10 cellular contexts compared by ENCODE assay signal in the genomic region with DNA sequence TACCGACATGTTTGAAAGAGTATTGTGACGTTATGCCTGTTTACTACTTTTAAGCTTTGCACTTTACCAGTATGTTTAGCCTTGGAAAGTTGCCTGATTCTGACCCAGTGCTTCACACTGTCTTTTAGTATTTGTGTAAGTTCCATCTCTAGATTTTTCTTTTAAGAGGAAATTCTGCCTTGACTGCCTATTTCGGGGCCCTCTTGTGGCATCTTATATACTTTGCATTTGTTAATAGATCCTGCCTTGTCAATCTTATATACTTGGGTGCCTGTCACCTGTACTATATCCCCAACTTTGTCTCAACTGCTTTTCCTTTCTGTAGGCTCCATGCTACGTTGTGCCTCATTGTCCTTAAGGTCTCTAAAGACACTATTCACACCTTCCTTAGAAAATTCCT.
A peak's percentile ranks its signal among the peaks of the same experiment; 100 is the strongest.
DNase-seq lines count a peak whose midpoint lies in the region; ATAC-seq and TF ChIP-seq lines count a peak whose summit lies in the region.
"Had no signal": no experiment of that assay in that cellular context is flagged by ENCODE, and none has a peak within 500 bp of the region (broad histone marks: within the 10 kb centered on the region; RNA-seq: fewer than 3 reads in every experiment).

No MANE protein-coding gene starts in this region.

- no peak overlapping the region for H3K4me3 ChIP-seq in neuronal stem cell (ENCODE audit: low read length in 2 of 2)

- H3K23ac ChIP-seq in neuronal stem cell (ENCODE audit: low read depth, low read length, poor library complexity): no peak overlapping the region

- TF ChIP-seq CTCF in WTC11 (IDR thresholded peaks at IDR 0.05) (0 out of 2 replicates have a peak, but pooled peaks have one; percentile 21), nephron progenitor cell (IDR thresholded peaks at IDR 0.05) (peak; percentile 30), CD14-positive monocyte (IDR thresholded peaks at IDR 0.05) (no peak)

- H3K27ac ChIP-seq in neuronal stem cell (replicated peaks; ENCODE audit: low read length): no peak overlapping the region
- H3K27ac ChIP-seq: parathyroid adenoma had no signal

- peaks cover 30% of the 10 kb centered on the region for H3K4me1 Mint-ChIP-seq in WTC11
- H3K4me1 Mint-ChIP-seq in nephron progenitor cell: no peaks in the 10 kb centered on the region
- no peaks in the 10 kb centered on the region for H3K4me1 Mint-ChIP-seq in CD14-positive monocyte

- WGBS in neuronal stem cell (ENCODE audit: extremely low coverage in 2 of 2, insufficient read length in 2 of 2, insufficient replicate concordance in 1 of 2), 2 donors: no CpG with 5 or more reads among the region's 4 CpGs

- H3K27me3 Mint-ChIP-seq in WTC11 (ENCODE audit: low read depth) (no peaks in the 10 kb centered on the region), nephron progenitor cell (ENCODE audit: low read depth, poor library complexity) (no peaks in the 10 kb centered on the region), CD14-positive monocyte (ENCODE audit: low read depth in 3 of 3) (no peaks in the 10 kb centered on the region)

- no peak overlapping the region for H3K9ac ChIP-seq in neuronal stem cell (ENCODE audit: low read depth, low read length, poor library complexity)
- H3K9ac ChIP-seq: parathyroid adenoma had no signal

- no peak overlapping the region for H3K4me2 ChIP-seq in neuronal stem cell (ENCODE audit: insufficient read depth, low read length, poor library complexity, severe bottlenecking)

- no peaks in the 10 kb centered on the region for H3K79me1 ChIP-seq in neuronal stem cell (ENCODE audit: low read depth, low read length)

- H3K4me3 Mint-ChIP-seq in WTC11 (no peak overlapping the region), nephron progenitor cell (no peak overlapping the region), CD14-positive monocyte (no peak overlapping the region)

- H4K91ac ChIP-seq in neuronal stem cell (ENCODE audit: low read depth, low read length, poor library complexity): no peak overlapping the region

- no peak overlapping the region for H4K8ac ChIP-seq in neuronal stem cell (ENCODE audit: low read depth, low read length)

- DNase-seq in NCI-H1694 treated with DMSO at 0.1 percent for 48 hours (lab: John Stamatoyannopoulos, UW) (peak; percentile 12), NCI-H1694 (lab: John Stamatoyannopoulos, UW) (no peak), Kasumi-1 (lab: John Stamatoyannopoulos, UW) (peak; percentile 71 to 73), WTC11 (ENCODE audit: low spot score) (no peak), nephron progenitor cell (no peak), neuronal stem cell (ENCODE audit: low spot score) (no peak), CD14-positive monocyte (ENCODE audit: low spot score) (no peak), GM19240 (ENCODE audit: insufficient read length, low spot score) (no peak)
- DNase-seq: NK-92 treated with Interleukin-12 subunit alpha and Interleukin-12 subunit beta, amount 100 ng/mL, for 24 hours had no signal

- H3K9me3 Mint-ChIP-seq in WTC11 (peaks cover 11% of the 10 kb centered on the region), nephron progenitor cell (no peaks in the 10 kb centered on the region), CD14-positive monocyte (peaks cover 0 to 4% (median 0%) of the 10 kb centered on the region in 7 donors)

- H3K36me3 ChIP-seq in neuronal stem cell (replicated peaks in 1 of 2; ENCODE audit: control insufficient read depth in 2 of 2, insufficient read depth in 2 of 2, low read length in 2 of 2): no peaks in the 10 kb centered on the region

- H2BK120ac ChIP-seq in neuronal stem cell (ENCODE audit: low read depth, low read length): no peak overlapping the region

- no peaks in the 10 kb centered on the region for H3K27me3 ChIP-seq in neuronal stem cell (ENCODE audit: control insufficient read depth in 3 of 3, insufficient read depth in 3 of 3, low read depth in 1 of 3, low read length in 3 of 3)

- no peak overlapping the region for H3K4ac ChIP-seq in neuronal stem cell (ENCODE audit: low read length)

- intact Hi-C loops in CD14-positive monocyte (cut with micrococcal nuclease): no loop called here

- no peak overlapping the region for H2AK5ac ChIP-seq in neuronal stem cell (ENCODE audit: low read depth, low read length)

- CTCF ChIA-PET in WTC11 (lab: Charles Lee): no interaction called here

- no peak overlapping the region for H3K18ac ChIP-seq in neuronal stem cell (ENCODE audit: low read length)

- H3K36me3 Mint-ChIP-seq in WTC11: peaks cover 7% of the 10 kb centered on the region
- H3K36me3 Mint-ChIP-seq in nephron progenitor cell (ENCODE audit: low read depth): no peaks in the 10 kb centered on the region
- H3K36me3 Mint-ChIP-seq in CD14-positive monocyte: no peaks in the 10 kb centered on the region

- no peak overlapping the region for H2BK12ac ChIP-seq in neuronal stem cell (ENCODE audit: low read length)

- no peaks in the 10 kb centered on the region for H3K9me3 ChIP-seq in neuronal stem cell (replicated peaks in 1 of 2; ENCODE audit: control insufficient read depth in 2 of 2, insufficient read depth in 1 of 2, low read depth in 1 of 2, low read length in 2 of 2)

- H2BK15ac ChIP-seq in neuronal stem cell (ENCODE audit: low read length): no peak overlapping the region

- no peak overlapping the region for H2BK5ac ChIP-seq in neuronal stem cell (ENCODE audit: low read length)

- H3K4me1 ChIP-seq in neuronal stem cell (ENCODE audit: control insufficient read depth in 2 of 2, insufficient read depth in 1 of 2, low read depth in 1 of 2, low read length in 2 of 2): no peaks in the 10 kb centered on the region
- H3K4me1 ChIP-seq: parathyroid adenoma had no signal

- peak; percentile 44; the same call in 1 of the 2 replicates for ATAC-seq in WTC11

- H2AFZ ChIP-seq in neuronal stem cell (ENCODE audit: low read length): no peak overlapping the region
- H2AFZ ChIP-seq: parathyroid adenoma had no signal

- POLR2A ChIA-PET in WTC11 (lab: Charles Lee): no interaction called here

- no peak overlapping the region for H3K27ac Mint-ChIP-seq in WTC11
- no peak overlapping the region for H3K27ac Mint-ChIP-seq in nephron progenitor cell
- H3K27ac Mint-ChIP-seq in CD14-positive monocyte: no peak overlapping the region

- no peak overlapping the region for H3K14ac ChIP-seq in neuronal stem cell (ENCODE audit: low read length)

TF ChIP-seq in WTC11, 78 proteins besides CTCF, POLR2A, EP300 and RAD21 (continues in another document):
- TF ChIP-seq CBFB (CRISPR knock-in tag; IDR thresholded peaks at IDR 0.05; ENCODE audit: low read depth) (no peak), JUN (CRISPR knock-in tag; IDR thresholded peaks at IDR 0.05) (no peak), CREB1 (CRISPR knock-in tag; IDR thresholded peaks at IDR 0.05) (no peak), ETV6 (CRISPR knock-in tag; IDR thresholded peaks at IDR 0.05) (no peak), TEAD1 (CRISPR knock-in tag; IDR thresholded peaks at IDR 0.05) (no peak), ZNF263 (CRISPR knock-in tag; IDR thresholded peaks at IDR 0.05; ENCODE audit: low read depth) (no peak), TEAD4 (CRISPR knock-in tag; IDR thresholded peaks at IDR 0.05) (no peak), IRF2 (CRISPR knock-in tag; IDR thresholded peaks at IDR 0.05; ENCODE audit: borderline replicate concordance, low read depth) (no peak), ATF1 (CRISPR knock-in tag; IDR thresholded peaks at IDR 0.05) (no peak), ZNF317 (CRISPR knock-in tag; IDR thresholded peaks at IDR 0.05; ENCODE audit: borderline replicate concordance, low read depth) (no peak), ZNF532 (CRISPR knock-in tag; IDR thresholded peaks at IDR 0.05; ENCODE audit: borderline replicate concordance) (no peak), CDX4 (CRISPR knock-in tag; IDR thresholded peaks at IDR 0.05; ENCODE audit: borderline replicate concordance) (no peak)

Comparison
In these comparisons a context has a peak if more than half of its experiments do, and no peak if none do; other contexts are left out.
1. DNase-seq: peak in NCI-H1694 treated with DMSO at 0.1 percent for 48 hours (single experiment) and Kasumi-1 (2 of 2); none in NCI-H1694 (single experiment), WTC11 (single experiment), nephron progenitor cell (single experiment), neuronal stem cell (single experiment), CD14-positive monocyte (single experiment) and GM19240 (single experiment).